Comparison of ENCODE assay signal across 8 cellular contexts in the genomic region with DNA sequence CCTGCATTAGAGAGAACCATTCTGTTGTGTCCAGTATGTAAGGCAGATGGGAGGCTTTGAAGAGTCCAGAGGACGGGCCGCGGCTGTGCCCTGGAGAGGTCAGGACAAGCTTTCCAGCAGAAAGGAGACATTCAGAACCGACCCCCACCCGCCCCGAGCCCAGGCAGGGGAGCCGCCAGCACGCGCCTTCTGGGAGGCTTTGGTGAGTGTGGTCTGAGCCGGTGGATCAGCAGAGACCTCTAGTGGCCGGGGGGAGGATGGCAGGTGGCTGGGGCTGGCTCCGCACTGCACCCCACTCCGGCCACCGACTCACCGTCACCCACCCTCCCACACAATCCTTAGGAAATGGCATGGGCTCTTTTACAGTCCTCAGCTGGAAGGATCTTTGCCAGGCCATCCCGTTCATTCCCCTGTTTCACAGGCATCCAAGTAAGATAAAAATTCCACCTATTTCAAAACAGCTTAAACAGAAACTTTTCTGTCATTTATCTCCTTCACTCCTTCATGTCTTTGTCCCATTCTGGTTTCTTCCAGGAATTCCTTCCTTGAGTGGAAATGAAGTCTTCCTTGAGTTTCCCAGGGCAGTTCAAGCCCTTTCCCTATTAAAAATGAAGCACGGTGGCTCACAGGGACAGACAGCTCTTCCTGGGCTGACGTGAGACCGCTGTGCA.
DNase-seq lines count a peak whose midpoint lies in the region; ATAC-seq and TF ChIP-seq lines count a peak whose summit lies in the region.

No MANE protein-coding gene starts in this region.

- peak overlapping the region; percentile 10 for H2AK5ac ChIP-seq in neuronal stem cell (ENCODE audit: low read depth, low read length)

- POLR2A ChIA-PET in AG04450 (lab: Yijun Ruan, JAX): no interaction called here
- POLR2A ChIA-PET in PC-9 (lab: Charles Lee; ENCODE audit: unreplicated experiment): no interaction called here

- intact Hi-C loops in PC-9 (cut with micrococcal nuclease; ENCODE audit: unreplicated experiment): loop anchor here (1.0 to 10.0 kb wide), 2 partner anchors 314 to 570 kb away; no protein-coding TSS in a partner anchor

- H2BK12ac ChIP-seq in neuronal stem cell (ENCODE audit: low read length): no peak overlapping the region

- no TSS peak for BruUV-seq in PC-9 (replicated peaks; lab: Mats Ljungman, UMichigan)

- CTCF ChIA-PET in AG04450 (lab: Charles Lee): interaction anchor here (0.6 to 6.8 kb wide), 50 partner anchors 8 to 485 kb away, joined by 3 to 89 read pairs (median 4); partner anchors contain the start of gene TMEM218
- CTCF ChIA-PET in PC-9 (lab: Charles Lee): no interaction called here

- no peak overlapping the region for H3K4me3 ChIP-seq in AG04450 (ENCODE audit: low read depth, low read length)
- H3K4me3 ChIP-seq in PC-9: no peak overlapping the region
- no peak overlapping the region for H3K4me3 ChIP-seq in fibroblast of mammary gland (ENCODE audit: control insufficient read depth, low read depth, low read length)
- no peak overlapping the region for H3K4me3 ChIP-seq in neuronal stem cell (ENCODE audit: low read length in 2 of 2)

- H3K18ac ChIP-seq in neuronal stem cell (ENCODE audit: low read length): peak overlapping the region; percentile 58

- peak overlapping the region; percentile 21 for H3K14ac ChIP-seq in neuronal stem cell (ENCODE audit: low read length)

- no peaks in the 10 kb centered on the region for H3K9me2 ChIP-seq in PC-9 (ENCODE audit: insufficient read depth)

- H4K91ac ChIP-seq in neuronal stem cell (ENCODE audit: low read depth, low read length, poor library complexity): no peak overlapping the region

- no peaks in the 10 kb centered on the region for H3K79me1 ChIP-seq in neuronal stem cell (ENCODE audit: low read depth, low read length)

- H3K36me3 ChIP-seq in PC-9 (ENCODE audit: low read depth) (no peaks in the 10 kb centered on the region), neuronal stem cell (replicated peaks in 1 of 2; ENCODE audit: control insufficient read depth in 2 of 2, insufficient read depth in 2 of 2, low read length in 2 of 2) (peaks cover 3 to 70% of the 10 kb centered on the region in 2 donors)

- no peak overlapping the region for H3K4ac ChIP-seq in neuronal stem cell (ENCODE audit: low read length)

- H2AFZ ChIP-seq in PC-9 (no peak overlapping the region), neuronal stem cell (ENCODE audit: low read length) (no peak overlapping the region)

- no CpG with 5 or more reads among the region's 19 CpGs for WGBS in neuronal stem cell (ENCODE audit: extremely low coverage in 2 of 2, insufficient read length in 2 of 2, insufficient replicate concordance in 1 of 2), 2 donors

- H3K9ac ChIP-seq in neuronal stem cell (ENCODE audit: low read depth, low read length, poor library complexity): no peak overlapping the region

- H3K36me3 Mint-ChIP-seq in activated T-cell treated with anti-CD3 and anti-CD28 coated beads, Interleukin-2, amount 50 U/mL, for 72 hours (ENCODE audit: insufficient read depth in 2 of 2): no peaks in the 10 kb centered on the region

- no peak overlapping the region for H2BK120ac ChIP-seq in neuronal stem cell (ENCODE audit: low read depth, low read length)

- H3K27ac Mint-ChIP-seq in activated T-cell treated with anti-CD3 and anti-CD28 coated beads, Interleukin-2, amount 50 U/mL, for 72 hours: no peak overlapping the region

- no peak overlapping the region for H3K4me2 ChIP-seq in PC-9
- H3K4me2 ChIP-seq in neuronal stem cell (ENCODE audit: insufficient read depth, low read length, poor library complexity, severe bottlenecking): no peak overlapping the region

- no peak overlapping the region for H3K4me3 Mint-ChIP-seq in activated T-cell treated with anti-CD3 and anti-CD28 coated beads, Interleukin-2, amount 50 U/mL, for 72 hours

- peak; percentile 90 for ATAC-seq in GM18907 (IDR thresholded peaks at IDR 0.05; ENCODE audit: unreplicated experiment)
- ATAC-seq in HG03196 (IDR thresholded peaks at IDR 0.05; ENCODE audit: unreplicated experiment): peak; percentile 86
- peak; percentile 91 to 92 for ATAC-seq in activated T-cell treated with anti-CD3 and anti-CD28 coated beads, Interleukin-2, amount 50 U/mL, for 72 hours (replicated peaks in 1 of 2)

- no peaks in the 10 kb centered on the region for H3K9me3 Mint-ChIP-seq in activated T-cell treated with anti-CD3 and anti-CD28 coated beads, Interleukin-2, amount 50 U/mL, for 72 hours

- H3K9me3 ChIP-seq in AG04450 (ENCODE audit: control insufficient read depth, insufficient read depth, low read length): no peaks in the 10 kb centered on the region
- no peaks in the 10 kb centered on the region for H3K9me3 ChIP-seq in PC-9 (ENCODE audit: insufficient read depth, low read depth)
- no peaks in the 10 kb centered on the region for H3K9me3 ChIP-seq in neuronal stem cell (replicated peaks in 1 of 2; ENCODE audit: control insufficient read depth in 2 of 2, insufficient read depth in 1 of 2, low read depth in 1 of 2, low read length in 2 of 2)

- no peak overlapping the region for H3K23ac ChIP-seq in neuronal stem cell (ENCODE audit: low read depth, low read length, poor library complexity)

- H2BK15ac ChIP-seq in neuronal stem cell (ENCODE audit: low read length): no peak overlapping the region

- DNase-seq in AG04450 (ENCODE audit: low read depth, low spot score) (no peak), PC-9 (peak in 1 of 2 experiments; percentile 56), fibroblast of mammary gland (ENCODE audit: low read depth) (peak; percentile 33), neuronal stem cell (ENCODE audit: low spot score) (peak; percentile 71), substantia nigra (lab: John Stamatoyannopoulos, UW) (peak in 45 of 49 donors; percentile 1 to 84 (median 55))
- DNase-seq in activated T-cell treated with anti-CD3 and anti-CD28 coated beads, Interleukin-2, amount 50 U/mL, for 72 hours: peak; percentile 74 to 80

- peaks cover 67% of the 10 kb centered on the region for H3K27me3 Mint-ChIP-seq in activated T-cell treated with anti-CD3 and anti-CD28 coated beads, Interleukin-2, amount 50 U/mL, for 72 hours (ENCODE audit: low read depth)

- H3K4me1 Mint-ChIP-seq in activated T-cell treated with anti-CD3 and anti-CD28 coated beads, Interleukin-2, amount 50 U/mL, for 72 hours (ENCODE audit: low read depth): peaks cover 11% of the 10 kb centered on the region

- H3K27ac ChIP-seq in AG04450 (ENCODE audit: low read depth, low read length) (no peak overlapping the region), PC-9 (no peak overlapping the region), neuronal stem cell (replicated peaks; ENCODE audit: low read length) (peak overlapping the region; percentile 65), substantia nigra (ENCODE audit: low read depth, low read length, poor library complexity, severe bottlenecking) (no peak overlapping the region)

- H2BK5ac ChIP-seq in neuronal stem cell (ENCODE audit: low read length): no peak overlapping the region

- H3K27me3 ChIP-seq in AG04450 (ENCODE audit: control insufficient read depth, insufficient read depth, low read length): peaks cover 22% of the 10 kb centered on the region
- H3K27me3 ChIP-seq in PC-9 (ENCODE audit: insufficient read depth, low read depth): peaks cover 88% of the 10 kb centered on the region
- H3K27me3 ChIP-seq in neuronal stem cell (ENCODE audit: control insufficient read depth in 3 of 3, insufficient read depth in 3 of 3, low read depth in 1 of 3, low read length in 3 of 3): no peaks in the 10 kb centered on the region

- H3K79me2 ChIP-seq in PC-9 (ENCODE audit: low read depth): no peaks in the 10 kb centered on the region

- no peaks in the 10 kb centered on the region for H4K20me1 ChIP-seq in PC-9 (ENCODE audit: insufficient read depth)

- H4K8ac ChIP-seq in neuronal stem cell (ENCODE audit: low read depth, low read length): no peak overlapping the region

- H3K4me1 ChIP-seq in PC-9 (replicated peaks; ENCODE audit: insufficient read depth): no peaks in the 10 kb centered on the region
- peaks cover 8 to 30% of the 10 kb centered on the region in 2 donors for H3K4me1 ChIP-seq in neuronal stem cell (ENCODE audit: control insufficient read depth in 2 of 2, insufficient read depth in 1 of 2, low read depth in 1 of 2, low read length in 2 of 2)

- TF ChIP-seq CTCF in AG04450 (IDR thresholded peaks at IDR 0.05; ENCODE audit: low read depth, low read length): peak; percentile 95
- TF ChIP-seq CTCF in PC-9 (conservative IDR thresholded peaks at IDR 0.05): peak; percentile 91
- TF ChIP-seq CTCF in fibroblast of mammary gland (conservative IDR thresholded peaks at IDR 0.05; ENCODE audit: control insufficient read depth, insufficient read depth, low read depth, low read length): peak; percentile 81

- no peaks in the 10 kb centered on the region for H3F3A ChIP-seq in PC-9 (ENCODE audit: insufficient read depth, low read depth)
